Comparison of ENCODE assay signal across 17 cellular contexts in the genomic region with DNA sequence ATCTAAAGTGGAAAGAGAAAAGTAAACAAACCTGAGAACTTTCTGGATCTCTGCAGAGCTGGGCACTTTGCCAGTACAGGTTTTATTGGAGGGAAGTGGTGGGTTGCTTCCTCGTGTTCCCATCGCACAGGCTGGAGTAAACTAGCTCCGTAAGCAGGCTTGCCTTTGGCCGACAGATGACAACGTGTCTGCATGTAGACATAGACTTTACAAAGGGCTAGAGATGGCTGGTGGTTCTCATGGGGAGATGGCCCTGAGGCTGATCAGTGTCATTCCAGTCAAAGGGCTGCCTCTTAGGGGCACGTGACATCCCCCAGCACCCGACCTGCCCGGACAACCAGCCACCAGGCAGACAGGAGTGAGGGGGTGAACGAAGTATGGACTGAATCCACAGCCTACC.
A peak's percentile ranks its signal among the peaks of the same experiment; 100 is the strongest.
DNase-seq lines count a peak whose midpoint lies in the region; ATAC-seq, FAIRE-seq and TF ChIP-seq lines count a peak whose summit lies in the region.
"Had no signal": no experiment of that assay in that cellular context is flagged by ENCODE, and none has a peak within 500 bp of the region (broad histone marks: within the 10 kb centered on the region; RNA-seq: fewer than 3 reads in every experiment).

No MANE protein-coding gene starts in this region.

- intact Hi-C loops in K562 (cut with micrococcal nuclease) (no loop called here), tibial artery (cut with DNase I; ENCODE audit: low total_unique reads) (no loop called here)
- intact Hi-C loops in activated naive CD4-positive, alpha-beta T cell treated with anti-CD3 and anti-CD28 coated beads for 36 hours (cut with micrococcal nuclease) = no loop called here

- FAIRE-seq in K562 (lab: Jason Lieb, UNC) = no peak

- H3K4me1 Mint-ChIP-seq in activated naive CD4-positive, alpha-beta T cell treated with anti-CD3 and anti-CD28 coated beads for 36 hours (ENCODE audit: low read depth) = no peaks in the 10 kb centered on the region

- peak; percentile 34 for DNase-seq in activated effector memory CD4-positive, alpha-beta T cell treated with anti-CD3 and anti-CD28 coated beads, Interleukin-2, amount 50 U/mL, for 16 hours
- no peak for DNase-seq in activated effector memory CD4-positive, alpha-beta T cell treated with Interleukin-2 at 50 U/mL for 16 hours
- DNase-seq in LNCaP clone FGC (ENCODE audit: low read depth) (peak; percentile 36), K562 (ENCODE audit: extremely low read depth in 1 of 4, low spot score in 3 of 4) (no peak), osteoblast (ENCODE audit: insufficient read length, low spot score, missing footprints) (peak; percentile 59), tibial artery (no peak), NCI-H2107 (lab: John Stamatoyannopoulos, UW) (no peak)
- DNase-seq in activated naive CD4-positive, alpha-beta T cell treated with anti-CD3 and anti-CD28 coated beads for 36 hours = no peak
- DNase-seq: COR-L47, DMS 273 treated with DMSO at 0.1 percent for 48 hours, NCI-H1436 treated with DMSO at 0.1 percent for 48 hours, NCI-H2029, NCI-H226, NCI-H526 treated with DMSO at 0.1 percent for 48 hours, T-helper 1 cell, T1000 had no signal

- TF ChIP-seq RAD21 in K562 (CRISPR knock-in tag; conservative IDR thresholded peaks at IDR 0.05 in 1 of 2, IDR thresholded peaks at IDR 0.05 in 1 of 2) = no peak

- no peak for TF ChIP-seq CTCF in LNCaP clone FGC (IDR thresholded peaks at IDR 0.05; ENCODE audit: control insufficient read depth, extremely low read depth, insufficient read depth)
- no peak for TF ChIP-seq CTCF in K562 (IDR thresholded peaks at IDR 0.05 in 2 of 3, conservative IDR thresholded peaks at IDR 0.05 in 1 of 3; ENCODE audit: insufficient read depth in 2 of 3, low read depth in 1 of 3, low read length in 3 of 3)
- no peak for TF ChIP-seq CTCF in osteoblast (IDR thresholded peaks at IDR 0.05; ENCODE audit: extremely low read depth, low read depth, low read length)
- TF ChIP-seq CTCF in tibial artery (IDR thresholded peaks at IDR 0.05) = no peak

- TF ChIP-seq POLR2A in K562 (conservative IDR thresholded peaks at IDR 0.05) = no peak

- POLR2A ChIA-PET in K562 (lab: Yijun Ruan, JAX) = interaction anchor here (0.6 to 1.3 kb wide), 2 partner anchors 16 to 32 kb away, joined by 3 to 6 read pairs; no protein-coding TSS in a partner anchor

- 0% methylated on average over 9 of the region's 9 CpGs for WGBS in K562 (ENCODE audit: insufficient coverage, low coverage, missing lambda C conversion rate)

- H2AFZ ChIP-seq in K562 (ENCODE audit: low read depth, low read length) = no peak overlapping the region
- H2AFZ ChIP-seq in osteoblast (ENCODE audit: low read length) = no peak overlapping the region

- H3K9me1 ChIP-seq in K562 (ENCODE audit: control insufficient read depth, insufficient read depth, low read length) = peaks cover 3% of the 10 kb centered on the region

- H3K27ac ChIP-seq in K562 (ENCODE audit: extremely low read depth, low read depth, low read length) = no peak overlapping the region
- H3K27ac ChIP-seq in osteoblast (ENCODE audit: low read depth, low read length) = no peak overlapping the region
- H3K27ac ChIP-seq in tibial artery = no peak overlapping the region

- peaks cover 45% of the 10 kb centered on the region for H3K27me3 Mint-ChIP-seq in activated naive CD4-positive, alpha-beta T cell treated with anti-CD3 and anti-CD28 coated beads for 36 hours (ENCODE audit: low read depth)

- TF ChIP-seq EP300 in K562 (IDR thresholded peaks at IDR 0.05; ENCODE audit: low read length) = no peak

- no peaks in the 10 kb centered on the region for H3K36me3 Mint-ChIP-seq in activated naive CD4-positive, alpha-beta T cell treated with anti-CD3 and anti-CD28 coated beads for 36 hours (ENCODE audit: low read depth)

- no peak overlapping the region for H3K4me3 ChIP-seq in LNCaP clone FGC (ENCODE audit: low read depth, low read length)
- no peak overlapping the region for H3K4me3 ChIP-seq in K562
- no peak overlapping the region for H3K4me3 ChIP-seq in osteoblast (ENCODE audit: insufficient read depth, low read length)
- H3K4me3 ChIP-seq in tibial artery = no peak overlapping the region

- in situ Hi-C loops in K562 (cut with MboI) = no loop called here

- H3K9me3 Mint-ChIP-seq in activated naive CD4-positive, alpha-beta T cell treated with anti-CD3 and anti-CD28 coated beads for 36 hours = peaks cover 2% of the 10 kb centered on the region

- CTCF ChIA-PET in K562 (lab: Yijun Ruan, JAX; ENCODE audit: low intra/inter-chr PET ratio) = no interaction called here
- CTCF ChIA-PET in activated naive CD4-positive, alpha-beta T cell treated with anti-CD3 and anti-CD28 coated beads for 36 hours (lab: Charles Lee) = no interaction called here

- H3K27me3 ChIP-seq in K562 (ENCODE audit: control insufficient read depth in 2 of 2, insufficient read depth in 2 of 2, low read length in 2 of 2) (peaks cover 3 to 77% of the 10 kb centered on the region in 2 experiments; a peak in 4 of 5 replicates), osteoblast (ENCODE audit: insufficient read depth, low read length) (peaks cover 8% of the 10 kb centered on the region), tibial artery (peaks cover 0 to 79% of the 10 kb centered on the region in 2 donors)

- H3K4me2 ChIP-seq in K562 (ENCODE audit: insufficient read depth, low read length) = no peak overlapping the region
- H3K4me2 ChIP-seq in osteoblast (ENCODE audit: insufficient read depth, low read length) = no peak overlapping the region

- no peak overlapping the region for H3K9ac ChIP-seq in K562 (ENCODE audit: insufficient read depth in 1 of 2, low read depth in 2 of 2, low read length in 2 of 2)

- no peaks in the 10 kb centered on the region; the same call in 1 of the 2 replicates for H4K20me1 ChIP-seq in K562 (replicated peaks; ENCODE audit: control insufficient read depth, insufficient read depth, low read length)
- H4K20me1 ChIP-seq in osteoblast (ENCODE audit: insufficient read depth, low read length) = no peaks in the 10 kb centered on the region

- BruUV-seq in K562 (replicated peaks; lab: Mats Ljungman, UMichigan) = no TSS peak

- no peak for ATAC-seq in K562
- ATAC-seq: PC-3 had no signal

- H3K79me2 ChIP-seq in K562 (ENCODE audit: control insufficient read depth, insufficient read depth, low read length) (no peaks in the 10 kb centered on the region), osteoblast (ENCODE audit: insufficient read depth, low read length) (no peaks in the 10 kb centered on the region)

- H3K4me3 Mint-ChIP-seq in activated naive CD4-positive, alpha-beta T cell treated with anti-CD3 and anti-CD28 coated beads for 36 hours = no peak overlapping the region

- H3K36me3 ChIP-seq in K562 (ENCODE audit: control insufficient read depth, insufficient read depth, low read length) (no peaks in the 10 kb centered on the region), osteoblast (ENCODE audit: insufficient read depth, low read length) (no peaks in the 10 kb centered on the region), tibial artery (no peaks in the 10 kb centered on the region)

- H3K4me1 ChIP-seq in K562 (replicated peaks in 1 of 2; ENCODE audit: control insufficient read depth in 2 of 2, insufficient read depth in 2 of 2, low read length in 2 of 2) (no peaks in the 10 kb centered on the region; a peak in 1 of 5 replicates), osteoblast (ENCODE audit: insufficient read depth, low read length) (no peaks in the 10 kb centered on the region), tibial artery (no peaks in the 10 kb centered on the region)

- no peaks in the 10 kb centered on the region for H3K9me3 ChIP-seq in K562 (replicated peaks; ENCODE audit: control insufficient read depth, insufficient read depth, low read depth, low read length)
- no peaks in the 10 kb centered on the region for H3K9me3 ChIP-seq in osteoblast (ENCODE audit: low read depth, low read length)
- no peaks in the 10 kb centered on the region for H3K9me3 ChIP-seq in tibial artery

- no peak overlapping the region for H3K27ac Mint-ChIP-seq in activated naive CD4-positive, alpha-beta T cell treated with anti-CD3 and anti-CD28 coated beads for 36 hours

TF ChIP-seq in K562, 482 proteins besides CTCF, POLR2A, EP300 and RAD21:
- TF ChIP-seq RNF2 (IDR thresholded peaks at IDR 0.05) = no peak
- TF ChIP-seq, protein P1, sequence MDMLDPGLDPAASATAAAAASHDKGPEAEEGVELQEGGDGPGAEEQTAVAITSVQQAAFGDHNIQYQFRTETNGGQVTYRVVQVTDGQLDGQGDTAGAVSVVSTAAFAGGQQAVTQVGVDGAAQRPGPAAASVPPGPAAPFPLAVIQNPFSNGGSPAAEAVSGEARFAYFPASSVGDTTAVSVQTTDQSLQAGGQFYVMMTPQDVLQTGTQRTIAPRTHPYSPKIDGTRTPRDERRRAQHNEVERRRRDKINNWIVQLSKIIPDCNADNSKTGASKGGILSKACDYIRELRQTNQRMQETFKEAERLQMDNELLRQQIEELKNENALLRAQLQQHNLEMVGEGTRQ (CRISPR knock-in tag; IDR thresholded peaks at IDR 0.05) = 0 out of 2 replicates have a peak, but pooled peaks have one; percentile 8
TF ChIP-seq in K562: peak in this region for 1.

Comparison
In these comparisons a context has a peak if more than half of its experiments do, and no peak if none do; other contexts are left out.
1. DNase-seq: peak in activated effector memory CD4-positive, alpha-beta T cell treated with anti-CD3 and anti-CD28 coated beads, Interleukin-2, amount 50 U/mL, for 16 hours (single experiment), LNCaP clone FGC (single experiment) and osteoblast (single experiment); none in activated effector memory CD4-positive, alpha-beta T cell treated with Interleukin-2 at 50 U/mL for 16 hours (single experiment), K562 (0 of 4), tibial artery (0 of 2), NCI-H2107 (single experiment) and activated naive CD4-positive, alpha-beta T cell treated with anti-CD3 and anti-CD28 coated beads for 36 hours (single experiment).